In the genomic region with DNA sequence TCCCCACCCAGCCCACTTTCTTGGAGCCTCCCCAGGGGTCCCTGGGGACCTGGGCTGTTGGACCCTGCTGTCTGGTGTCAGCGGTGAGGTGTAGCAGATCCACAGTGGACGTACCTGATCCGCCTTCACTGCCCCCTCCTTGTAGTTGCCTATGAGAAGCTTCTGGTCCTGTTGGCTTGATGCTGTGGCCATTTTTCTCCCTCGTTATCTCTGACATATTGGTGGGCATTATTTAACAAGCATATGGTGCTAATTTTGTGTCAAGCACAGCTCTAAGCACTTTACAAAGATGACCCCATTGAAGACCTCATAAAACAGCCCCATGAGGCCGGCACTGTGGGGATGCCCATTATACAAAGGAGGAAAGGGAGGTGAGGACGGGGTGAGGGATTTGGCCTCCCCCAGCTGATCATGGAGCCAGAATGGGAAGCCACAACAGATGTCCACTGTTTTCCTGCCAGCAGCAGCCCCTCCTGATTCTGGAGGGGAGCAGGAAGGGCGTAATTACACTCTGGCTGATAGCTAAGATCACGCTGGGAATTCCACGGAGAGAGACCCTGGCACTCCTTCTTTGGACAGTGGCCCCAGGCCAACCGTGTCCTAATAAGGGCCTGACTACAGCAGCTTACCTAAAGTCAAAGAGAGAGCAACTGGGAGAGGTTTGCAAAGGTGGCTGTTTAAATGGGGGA, we compare ENCODE assay signal across 24 cellular contexts.
DNase-seq lines count a peak whose midpoint lies in the region; ATAC-seq and TF ChIP-seq lines count a peak whose summit lies in the region.
"Had no signal": no experiment of that assay in that cellular context is flagged by ENCODE, and none has a peak within 500 bp of the region (broad histone marks: within the 10 kb centered on the region; RNA-seq: fewer than 3 reads in every experiment).

No MANE protein-coding gene starts in this region.

- no peak for ATAC-seq in HG02938 (IDR thresholded peaks at IDR 0.05; ENCODE audit: unreplicated experiment)
- ATAC-seq: PC-3 had no signal

- H3K9me3 ChIP-seq in spleen (no peaks in the 10 kb centered on the region), MM.1S (replicated peaks; ENCODE audit: insufficient read depth, low read length) (no peaks in the 10 kb centered on the region)
- H3K9me3 ChIP-seq: thoracic aorta had no signal

- no peak overlapping the region for H2AFZ ChIP-seq in MM.1S (ENCODE audit: low read length)

- peak overlapping the region; percentile 66 for H3K4me3 Mint-ChIP-seq in glutamatergic neuron (ENCODE audit: unreplicated experiment)
- H3K4me3 Mint-ChIP-seq: CD4-positive, alpha-beta memory T cell; T-helper 1 cell treated with Interleukin-12 subunit alpha and Interleukin-12 subunit beta and Interleukin-4 antibody, amounts not matched to agents 30 μg/mL and 1 μg/mL, for 36 hours had no signal

- peaks cover 17% of the 10 kb centered on the region for H3K4me1 Mint-ChIP-seq in glutamatergic neuron (ENCODE audit: low read depth, unreplicated experiment)
- H3K4me1 Mint-ChIP-seq: CD4-positive, alpha-beta memory T cell had no signal

- H3K27me3 ChIP-seq in spleen (replicated peaks in 1 of 7) (no peaks in the 10 kb centered on the region), MM.1S (replicated peaks; ENCODE audit: insufficient read depth, low read length) (no peaks in the 10 kb centered on the region)
- H3K27me3 ChIP-seq: cardiac muscle cell, SJSA1 had no signal

- TF ChIP-seq POLR2A in spleen (IDR thresholded peaks at IDR 0.05): no peak

- WGBS in spleen, 5 donors: 46 to 69% (median 57%) methylated on average over 10 of the region's 10 CpGs

- peak overlapping the region; percentile 88 for H3K27ac Mint-ChIP-seq in glutamatergic neuron (ENCODE audit: unreplicated experiment)
- H3K27ac Mint-ChIP-seq: CD4-positive, alpha-beta memory T cell; T-helper 1 cell treated with Interleukin-12 subunit alpha and Interleukin-12 subunit beta and Interleukin-4 antibody, amounts not matched to agents 30 μg/mL and 1 μg/mL, for 36 hours had no signal

- H3K9me2 ChIP-seq in MM.1S (replicated peaks; ENCODE audit: insufficient read depth, low read length): no peaks in the 10 kb centered on the region

- no peaks in the 10 kb centered on the region for H3K27me3 Mint-ChIP-seq in glutamatergic neuron (ENCODE audit: unreplicated experiment)

- H3K4me1 ChIP-seq in spleen: no peaks in the 10 kb centered on the region
- no peaks in the 10 kb centered on the region for H3K4me1 ChIP-seq in MM.1S (ENCODE audit: low read length)
- H3K4me1 ChIP-seq: SJSA1 had no signal

- peaks cover 2% of the 10 kb centered on the region for H3K9me3 Mint-ChIP-seq in glutamatergic neuron (ENCODE audit: unreplicated experiment)
- H3K9me3 Mint-ChIP-seq: CD4-positive, alpha-beta memory T cell; T-helper 1 cell treated with Interleukin-12 subunit alpha and Interleukin-12 subunit beta and Interleukin-4 antibody, amounts not matched to agents 30 μg/mL and 1 μg/mL, for 36 hours had no signal

- H3K9ac ChIP-seq in MM.1S (ENCODE audit: low read length): no peak overlapping the region

- H3K36me3 ChIP-seq in spleen (no peaks in the 10 kb centered on the region), MM.1S (replicated peaks; ENCODE audit: insufficient read depth, low read length) (no peaks in the 10 kb centered on the region)
- H3K36me3 ChIP-seq: cardiac muscle cell, SJSA1, thoracic aorta had no signal

- no peak overlapping the region for H3K4me3 ChIP-seq in spleen
- no peak overlapping the region for H3K4me3 ChIP-seq in MM.1S (ENCODE audit: low read length)
- H3K4me3 ChIP-seq in foreskin fibroblast (ENCODE audit: low read depth in 1 of 2, low read length in 2 of 2): no peak overlapping the region
- H3K4me3 ChIP-seq: cardiac muscle cell, SJSA1, thoracic aorta had no signal

- intact Hi-C loops in spleen (cut with DNase I; ENCODE audit: low total_unique reads): no loop called here

- no peaks in the 10 kb centered on the region for H4K20me1 ChIP-seq in MM.1S (ENCODE audit: insufficient read depth, low read length)

- peak; percentile 47 for DNase-seq in NCI-H146 treated with DMSO at 0.1 percent for 48 hours (lab: John Stamatoyannopoulos, UW; ENCODE audit: unreplicated experiment)
- peak; percentile 81 for DNase-seq in NCI-H748 (lab: John Stamatoyannopoulos, UW; ENCODE audit: unreplicated experiment)
- DNase-seq in glutamatergic neuron: peak; percentile 39
- peak; percentile 74 for DNase-seq in spleen
- DNase-seq in MM.1S: no peak
- DNase-seq in foreskin fibroblast: no peak
- DNase-seq: activated CD4-positive, alpha-beta T cell treated with anti-CD3 and anti-CD28 coated beads for 48 hours; activated naive CD4-positive, alpha-beta T cell treated with Interleukin-2 at 50 U/mL for 16 hours; activated T-cell treated with anti-CD3 and anti-CD28 coated beads, Interleukin-2, amount 50 U/mL, for 48 hours; amygdala; CD4-positive, alpha-beta memory T cell; DMS53; hypothalamus; Karpas-422; NCI-H1048; NCI-H526 treated with DMSO at 0.1 percent for 48 hours; PC-3; stimulated activated CD4-positive, alpha-beta T cell treated with anti-CD3 and anti-CD28 coated beads, Interleukin-4, amount 100 ng/mL, for 24 hours; stimulated activated naive CD4-positive, alpha-beta T cell treated with Interleukin-2 at 50 U/mL for 16 hours had no signal

- H3F3A ChIP-seq in MM.1S (ENCODE audit: insufficient read depth, low read length): no peaks in the 10 kb centered on the region

- no peaks in the 10 kb centered on the region for H3K36me3 Mint-ChIP-seq in glutamatergic neuron (ENCODE audit: unreplicated experiment)
- H3K36me3 Mint-ChIP-seq: CD4-positive, alpha-beta memory T cell had no signal

- no peak overlapping the region for H3K4me2 ChIP-seq in MM.1S (ENCODE audit: low read depth, low read length)

- no peaks in the 10 kb centered on the region for H3K79me2 ChIP-seq in MM.1S (ENCODE audit: low read length)

- TF ChIP-seq CTCF in glutamatergic neuron (IDR thresholded peaks at IDR 0.05; ENCODE audit: partially characterized antibody, unreplicated experiment) (no peak), spleen (IDR thresholded peaks at IDR 0.05 in 8 of 11, conservative IDR thresholded peaks at IDR 0.05 in 3 of 11) (no peak), MM.1S (IDR thresholded peaks at IDR 0.05; ENCODE audit: low read length) (no peak), foreskin fibroblast (IDR thresholded peaks at IDR 0.05; ENCODE audit: low read depth, low read length) (no peak)

- H3K27ac ChIP-seq in spleen (peak overlapping the region in 3 of 8 donors; percentile 17 to 65 (median 64)), MM.1S (ENCODE audit: low read length) (no peak overlapping the region)
- H3K27ac ChIP-seq: cardiac muscle cell, SJSA1, thoracic aorta had no signal

Comparison
In these comparisons a context has a peak if more than half of its experiments do, and no peak if none do; other contexts are left out.
1. DNase-seq: peak in NCI-H146 treated with DMSO at 0.1 percent for 48 hours (single experiment), NCI-H748 (single experiment), glutamatergic neuron (single experiment) and spleen (single experiment); none in MM.1S (single experiment) and foreskin fibroblast (0 of 2).